Comparison of ENCODE assay signal across 10 cellular contexts in the genomic region with DNA sequence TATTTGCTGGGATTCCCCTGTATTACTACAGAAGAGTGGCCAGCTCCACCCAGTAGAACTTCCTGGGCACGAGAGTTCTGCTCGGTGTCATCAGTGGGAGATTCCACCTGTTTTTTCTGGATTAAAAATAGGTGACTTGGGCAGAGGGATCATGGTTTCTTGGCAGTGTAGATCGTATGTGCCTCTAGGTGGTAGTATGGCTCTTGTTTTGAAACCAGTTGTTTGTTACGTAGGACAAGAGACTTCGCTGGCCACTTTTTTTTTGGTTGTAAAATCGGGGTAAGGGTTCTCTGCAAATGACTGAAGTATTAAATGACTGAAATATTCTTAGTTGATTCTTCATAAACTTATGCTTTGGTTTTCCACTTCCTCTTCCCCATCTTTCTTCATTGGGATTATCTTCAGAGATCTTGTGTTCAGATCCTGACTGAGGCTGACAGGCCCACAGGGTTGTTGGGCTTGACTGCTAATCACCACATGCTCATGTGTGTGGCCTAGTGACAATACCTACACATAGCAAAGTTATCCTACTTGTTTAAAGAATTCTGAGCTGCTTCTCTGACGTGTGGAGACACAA. TPM values are rescaled to one million over a fixed set of nuclear protein-coding genes. Genes with fewer than 3 reads are reported as not detected.
DNase-seq lines count a peak whose midpoint lies in the region; TF ChIP-seq lines count a peak whose summit lies in the region.
"Had no signal": no experiment of that assay in that cellular context is flagged by ENCODE, and none has a peak within 500 bp of the region (broad histone marks: within the 10 kb centered on the region; RNA-seq: fewer than 3 reads in every experiment).

No MANE protein-coding gene starts in this region.

- H3K27ac Mint-ChIP-seq in progenitor cell of endocrine pancreas: no peak overlapping the region

- no peaks in the 10 kb centered on the region for H3K36me3 ChIP-seq in esophagus muscularis mucosa

- no peaks in the 10 kb centered on the region for H3K36me3 Mint-ChIP-seq in progenitor cell of endocrine pancreas (ENCODE audit: insufficient read depth)

- H3K4me1 Mint-ChIP-seq in progenitor cell of endocrine pancreas (ENCODE audit: low read depth): no peaks in the 10 kb centered on the region

- peak; percentile 37 to 44 (median 41) for TF ChIP-seq CTCF in esophagus muscularis mucosa (IDR thresholded peaks at IDR 0.05)
- peak; percentile 46 for TF ChIP-seq CTCF in progenitor cell of endocrine pancreas (IDR thresholded peaks at IDR 0.05; ENCODE audit: unreplicated experiment)

- WGBS in esophagus muscularis mucosa: 48% methylated on average over 7 of the region's 7 CpGs

- peaks cover 0 to 49% (median 31%) of the 10 kb centered on the region in 4 donors for H3K4me1 ChIP-seq in esophagus muscularis mucosa

- no peak overlapping the region for H3K27ac ChIP-seq in esophagus muscularis mucosa (replicated peaks in 1 of 4)

- peak; percentile 4 for DNase-seq in NCI-H510A treated with DMSO at 0.1 percent for 48 hours (lab: John Stamatoyannopoulos, UW)
- DNase-seq in NCI-H510A (lab: John Stamatoyannopoulos, UW): no peak
- DNase-seq in NCI-H748 (lab: John Stamatoyannopoulos, UW; ENCODE audit: unreplicated experiment): peak; percentile 40
- no peak for DNase-seq in esophagus muscularis mucosa (ENCODE audit: extremely low spot score)
- no peak for DNase-seq in progenitor cell of endocrine pancreas (ENCODE audit: low spot score, unreplicated experiment)
- no peak for DNase-seq in NCI-H187 (lab: John Stamatoyannopoulos, UW)
- DNase-seq in GF-D8 (lab: John Stamatoyannopoulos, UW): no peak
- no peak for DNase-seq in putamen (ENCODE audit: low spot score)
- DNase-seq: NCI-H1092 treated with DMSO at 0.1 percent for 48 hours; stimulated activated CD4-positive, alpha-beta T cell treated with anti-CD3 and anti-CD28 coated beads, Interleukin-15, amount 100 ng/mL, for 24 hours had no signal

- H3K9me3 Mint-ChIP-seq in progenitor cell of endocrine pancreas (ENCODE audit: low read depth): no peaks in the 10 kb centered on the region

- no peak overlapping the region for H3K4me3 Mint-ChIP-seq in progenitor cell of endocrine pancreas (ENCODE audit: low read depth)

- H3K4me3 ChIP-seq in esophagus muscularis mucosa: no peak overlapping the region

- peaks cover 8% of the 10 kb centered on the region for H3K27me3 Mint-ChIP-seq in progenitor cell of endocrine pancreas

- H3K9me3 ChIP-seq in esophagus muscularis mucosa: no peaks in the 10 kb centered on the region

- intact Hi-C loops in esophagus muscularis mucosa (cut with DNase I): no loop called here

- H3K27me3 ChIP-seq in esophagus muscularis mucosa: no peaks in the 10 kb centered on the region

- no peak for TF ChIP-seq EP300 in esophagus muscularis mucosa (IDR thresholded peaks at IDR 0.05)

- no peak for TF ChIP-seq POLR2A in esophagus muscularis mucosa (IDR thresholded peaks at IDR 0.05; ENCODE audit: low read depth)

RNA-seq across cellular contexts. Expression of gene WDR1, which starts 43.8 kb away (rescaled TPM):
- total RNA-seq in esophagus muscularis mucosa (100 to 1,000 TPM; 361 to 536 (median 485) TPM), progenitor cell of endocrine pancreas (191 and 200 TPM in 2 replicates)

Comparison
In these comparisons a context has a peak if more than half of its experiments do, and no peak if none do; other contexts are left out.
1. DNase-seq: peak in NCI-H510A treated with DMSO at 0.1 percent for 48 hours (single experiment) and NCI-H748 (single experiment); none in NCI-H510A (single experiment), esophagus muscularis mucosa (single experiment), progenitor cell of endocrine pancreas (single experiment), NCI-H187 (0 of 2), GF-D8 (single experiment) and putamen (single experiment).